ENCODE assay signal across 25 cellular contexts in genomic region chr6:106411034-106411433, GRCh38. TPM values are rescaled to one million over a fixed set of nuclear protein-coding genes. Genes with fewer than 3 reads are reported as not detected.
"Had no signal": no experiment of that assay in that cellular context is flagged by ENCODE, and none has a peak within 500 bp of the region (broad histone marks: within the 10 kb centered on the region; RNA-seq: fewer than 3 reads in every experiment).

No MANE protein-coding gene starts in this region.

- H3K4me3 ChIP-seq: cardiac muscle cell had no signal

- DNase-seq: activated CD4-positive, alpha-beta memory T cell treated with anti-CD3 and anti-CD28 coated beads for 36 hours; activated CD4-positive, alpha-beta T cell treated with anti-CD3 and anti-CD28 coated beads, Interleukin-2, amount 10 ng/mL, durations not matched to agents 7 days and 5 days; activated CD4-positive, CD25-positive, alpha-beta regulatory T cell; activated CD8-positive, alpha-beta memory T cell treated with anti-CD3 and anti-CD28 coated beads for 24 hours; activated effector memory CD4-positive, alpha-beta T cell treated with anti-CD3 and anti-CD28 coated beads, Interleukin-2, amount 50 U/mL, for 16 hours; activated naive CD4-positive, alpha-beta T cell treated with Interleukin-2 at 50 U/mL for 16 hours; activated naive CD8-positive, alpha-beta T cell treated with anti-CD3 and anti-CD28 coated beads, Interleukin-2, amount 50 U/mL, for 24 hours; activated T-cell treated with anti-CD3 and anti-CD28 coated beads, Interleukin-2, amount 50 U/mL, for 4 hours; amygdala; brain microvascular endothelial cell; MM.1S; NCI-H1105 treated with DMSO at 0.1 percent for 48 hours; NCI-H1436 treated with DMSO at 0.1 percent for 48 hours; NCI-H1930; NCI-H2107; NCI-H2171 treated with DMSO at 0.1 percent for 48 hours; NCI-H226; NCI-H526; SIG-M5; T-cell; T-helper 2 cell; T1000 had no signal

- H3K27me3 ChIP-seq: cardiac muscle cell had no signal

- H3K27ac Mint-ChIP-seq: activated CD4-positive, alpha-beta memory T cell treated with anti-CD3 and anti-CD28 coated beads for 36 hours; activated CD4-positive, alpha-beta T cell treated with anti-CD3 and anti-CD28 coated beads, Interleukin-2, amount 10 ng/mL, durations not matched to agents 7 days and 5 days; activated naive CD4-positive, alpha-beta T cell treated with anti-CD3 and anti-CD28 coated beads, Interleukin-2, amount 50 U/mL, for 72 hours; activated naive CD8-positive, alpha-beta T cell treated with anti-CD3 and anti-CD28 coated beads, Interleukin-2, amount 50 U/mL, for 24 hours; T-cell had no signal

- H3K36me3 ChIP-seq: brain microvascular endothelial cell, cardiac muscle cell had no signal

- H3K4me1 Mint-ChIP-seq: activated CD4-positive, alpha-beta T cell treated with anti-CD3 and anti-CD28 coated beads, Interleukin-2, amount 10 ng/mL, durations not matched to agents 7 days and 5 days; activated naive CD8-positive, alpha-beta T cell treated with anti-CD3 and anti-CD28 coated beads, Interleukin-2, amount 50 U/mL, for 24 hours; T-cell had no signal

- H3K27ac ChIP-seq: brain microvascular endothelial cell, cardiac muscle cell, KMS-11 had no signal

- H3K4me3 Mint-ChIP-seq: activated CD4-positive, alpha-beta memory T cell treated with anti-CD3 and anti-CD28 coated beads for 36 hours; activated CD4-positive, alpha-beta T cell treated with anti-CD3 and anti-CD28 coated beads, Interleukin-2, amount 10 ng/mL, durations not matched to agents 7 days and 5 days; activated naive CD8-positive, alpha-beta T cell treated with anti-CD3 and anti-CD28 coated beads, Interleukin-2, amount 50 U/mL, for 24 hours; activated T-cell treated with anti-CD3 and anti-CD28 coated beads, Interleukin-2, amount 50 U/mL, for 4 hours; T-cell had no signal

RNA-seq across cellular contexts. Expression of gene CRYBG1, which starts 50.5 kb away (rescaled TPM):
- total RNA-seq: cardiac muscle cell had no signal
